Comparison of ENCODE assay signal across 10 cellular contexts in genomic region chr2:101473581-101473910, GRCh38. TPM values are rescaled to one million over a fixed set of nuclear protein-coding genes. Genes with fewer than 3 reads are reported as not detected.
DNase-seq lines count a peak whose midpoint lies in the region; ATAC-seq, FAIRE-seq and TF ChIP-seq lines count a peak whose summit lies in the region.
"Had no signal": no experiment of that assay in that cellular context is flagged by ENCODE, and none has a peak within 500 bp of the region (broad histone marks: within the 10 kb centered on the region; RNA-seq: fewer than 3 reads in every experiment).

No MANE protein-coding gene starts in this region.

- H3K4me2 ChIP-seq in endothelial cell of umbilical vein (ENCODE audit: insufficient read depth, low read length): peak overlapping the region; percentile 47

- peak overlapping the region; percentile 63 for H3K4me3 ChIP-seq in AG04449 (ENCODE audit: low read depth, low read length)
- peak overlapping the region; percentile 69 for H3K4me3 ChIP-seq in NB4 (ENCODE audit: low read depth, low read length)
- H3K4me3 ChIP-seq in endothelial cell of umbilical vein (replicated peaks in 1 of 3; ENCODE audit: insufficient read depth in 1 of 3, low read depth in 1 of 3, low read length in 3 of 3): peak overlapping the region in 2 of 3 experiments; percentile 9 to 12

- CTCF ChIA-PET in AG04449 (lab: Yijun Ruan, JAX) (interaction anchor here (0.6 to 2.4 kb wide), 2 partner anchors 51 to 55 kb away, joined by 4 to 5 read pairs; no protein-coding TSS in a partner anchor), endothelial cell of umbilical vein (lab: Charles Lee) (interaction anchor here (0.6 to 2.3 kb wide), 7 partner anchors 13 to 358 kb away, joined by 3 to 5 read pairs (median 4); no protein-coding TSS in a partner anchor)

- H3K4me1 Mint-ChIP-seq in natural killer cell treated with Interleukin-12 subunit alpha and Interleukin-12 subunit beta and Interleukin-15 and Interleukin-18, amount 100 ng/mL, for 72 hours (ENCODE audit: low read depth in 2 of 2): peaks cover 22 to 23% of the 10 kb centered on the region in 2 donors

- H3K4me1 ChIP-seq in endothelial cell of umbilical vein (ENCODE audit: control insufficient read depth, extremely low read depth, insufficient read depth, low read length): peaks cover 5% of the 10 kb centered on the region

- POLR2A ChIA-PET in AG04449 (lab: Yijun Ruan, JAX): interaction anchor here (0.6 to 1.0 kb wide), 2 partner anchors 8 to 44 kb away, joined by 3 read pairs; no protein-coding TSS in a partner anchor
- POLR2A ChIA-PET in endothelial cell of umbilical vein (lab: Charles Lee): interaction anchor here (1.0 kb wide), 1 partner anchor 9 kb away, joined by 3 read pairs; no protein-coding TSS in a partner anchor

- H3K79me2 ChIP-seq in endothelial cell of umbilical vein (ENCODE audit: control insufficient read depth, insufficient read depth, low read length): no peaks in the 10 kb centered on the region

- H3K27me3 Mint-ChIP-seq in natural killer cell treated with Interleukin-12 subunit alpha and Interleukin-12 subunit beta and Interleukin-15 and Interleukin-18, amount 100 ng/mL, for 72 hours: peaks cover 10% of the 10 kb centered on the region in 2 donors

- no peak for FAIRE-seq in endothelial cell of umbilical vein (lab: Jason Lieb, UNC)
- FAIRE-seq: TTC549 had no signal

- DNase-seq in AG04449 (ENCODE audit: low read depth, low spot score): no peak
- no peak for DNase-seq in NB4 (ENCODE audit: low read depth)
- peak; percentile 53 for DNase-seq in endothelial cell of umbilical vein (ENCODE audit: low read depth, low spot score)
- no peak for DNase-seq in natural killer cell treated with Interleukin-12 subunit alpha and Interleukin-12 subunit beta and Interleukin-15 and Interleukin-18, amount 100 ng/mL, for 72 hours (ENCODE audit: low spot score)
- DNase-seq in RPMI8226: no peak
- DNase-seq in NCI-H1105 treated with DMSO at 0.1 percent for 48 hours (lab: John Stamatoyannopoulos, UW): no peak

- dilution Hi-C loops in endothelial cell of umbilical vein (cut with MboI; ENCODE audit: extremely low pct_ligation_motif_present, low sequenced_read_pairs): no loop called here

- H3K36me3 ChIP-seq in endothelial cell of umbilical vein (ENCODE audit: control insufficient read depth in 2 of 2, extremely low read depth in 1 of 2, insufficient read depth in 2 of 2, low read length in 2 of 2): no peaks in the 10 kb centered on the region

- peak overlapping the region; percentile 36 for H3K27ac ChIP-seq in endothelial cell of umbilical vein (ENCODE audit: insufficient read depth, low read depth, low read length)

- H3K9me1 ChIP-seq in endothelial cell of umbilical vein (replicated peaks; ENCODE audit: control insufficient read depth, extremely low read depth, insufficient read depth, low read length): no peaks in the 10 kb centered on the region

- TSS peak; percentile 40 for BruUV-seq in endothelial cell of umbilical vein (replicated peaks; lab: Mats Ljungman, UMichigan)

- peak overlapping the region; percentile 84 for H2AFZ ChIP-seq in endothelial cell of umbilical vein (ENCODE audit: low read depth, low read length)

- no peaks in the 10 kb centered on the region for H4K20me1 ChIP-seq in endothelial cell of umbilical vein (replicated peaks; ENCODE audit: control insufficient read depth, extremely low read depth, insufficient read depth, low read length)

- no peaks in the 10 kb centered on the region for H3K9me3 Mint-ChIP-seq in natural killer cell treated with Interleukin-12 subunit alpha and Interleukin-12 subunit beta and Interleukin-15 and Interleukin-18, amount 100 ng/mL, for 72 hours

- H3K27ac Mint-ChIP-seq in natural killer cell treated with Interleukin-12 subunit alpha and Interleukin-12 subunit beta and Interleukin-15 and Interleukin-18, amount 100 ng/mL, for 72 hours: peak overlapping the region in 1 of 2 donors; percentile 28

- no peak for TF ChIP-seq POLR2A in NB4 (IDR thresholded peaks at IDR 0.05; ENCODE audit: extremely low read depth, insufficient read length)
- no peak for TF ChIP-seq POLR2A in endothelial cell of umbilical vein (IDR thresholded peaks at IDR 0.05; ENCODE audit: low read depth, low read length)

- no peaks in the 10 kb centered on the region for H3K27me3 ChIP-seq in endothelial cell of umbilical vein (ENCODE audit: control insufficient read depth in 2 of 2, insufficient read depth in 2 of 2, low read length in 2 of 2)

- ATAC-seq in natural killer cell treated with Interleukin-12 subunit alpha and Interleukin-12 subunit beta and Interleukin-15 and Interleukin-18, amount 100 ng/mL, for 72 hours: no peak
- ATAC-seq in HG03108 (IDR thresholded peaks at IDR 0.05; ENCODE audit: unreplicated experiment) (no peak), HG03520 (IDR thresholded peaks at IDR 0.05; ENCODE audit: unreplicated experiment) (no peak)

- intact Hi-C loops in endothelial cell of umbilical vein (cut with micrococcal nuclease): no loop called here

- H3K36me3 Mint-ChIP-seq in natural killer cell treated with Interleukin-12 subunit alpha and Interleukin-12 subunit beta and Interleukin-15 and Interleukin-18, amount 100 ng/mL, for 72 hours: no peaks in the 10 kb centered on the region

- H3K9me3 ChIP-seq in endothelial cell of umbilical vein (replicated peaks; ENCODE audit: control insufficient read depth, insufficient read depth, low read length): no peaks in the 10 kb centered on the region

- no peak for TF ChIP-seq CTCF in AG04449 (IDR thresholded peaks at IDR 0.05; ENCODE audit: insufficient read depth, low read length, missing control alignments)
- TF ChIP-seq CTCF in NB4 (IDR thresholded peaks at IDR 0.05; ENCODE audit: low read depth, low read length): no peak
- no peak for TF ChIP-seq CTCF in endothelial cell of umbilical vein (IDR thresholded peaks at IDR 0.05; ENCODE audit: extremely low read depth in 1 of 2, insufficient read depth in 1 of 2, low read depth in 1 of 2, low read length in 2 of 2)

- H3K9ac ChIP-seq in endothelial cell of umbilical vein (replicated peaks; ENCODE audit: extremely low read depth, insufficient read depth, low read length): peak overlapping the region; percentile 54

- H3K4me3 Mint-ChIP-seq in natural killer cell treated with Interleukin-12 subunit alpha and Interleukin-12 subunit beta and Interleukin-15 and Interleukin-18, amount 100 ng/mL, for 72 hours: peak overlapping the region; percentile 78

TF ChIP-seq in endothelial cell of umbilical vein, 7 proteins besides CTCF, POLR2A, EP300 and RAD21:
- TF ChIP-seq MAX (IDR thresholded peaks at IDR 0.05; ENCODE audit: insufficient read depth, insufficient read length) (no peak), FOS (IDR thresholded peaks at IDR 0.05; ENCODE audit: borderline replicate concordance, insufficient read depth, low read length) (no peak), EZH2 (IDR thresholded peaks at IDR 0.05; ENCODE audit: borderline replicate concordance, low read depth, low read length, severe bottlenecking) (no peak), MYC (IDR thresholded peaks at IDR 0.05; ENCODE audit: low read depth, low read length) (no peak), JUN (IDR thresholded peaks at IDR 0.05; ENCODE audit: borderline replicate concordance, insufficient read depth, insufficient read length, low read depth) (no peak)

RNA-seq across cellular contexts. Expression of gene RFX8, which starts 1.4 kb away (rescaled TPM):
- 0.46 and 1.00 TPM in 2 replicates for total RNA-seq in endothelial cell of umbilical vein
- 0.16 and 0.21 TPM in 2 replicates for polyA plus RNA-seq in endothelial cell of umbilical vein
- polyA plus RNA-seq in endothelial cell of umbilical vein (2011; cell fraction: cytosol; rRNA removed): 0.05 TPM in 1 of 2 replicates, not detected in the other
- polyA plus RNA-seq in endothelial cell of umbilical vein (2011; cell fraction: nucleus; rRNA removed): 0.88 and 1.2 TPM in 2 replicates
- polyA plus RNA-seq in endothelial cell of umbilical vein (2012): 0.09 TPM in 1 of 2 replicates, not detected in the other
- 0.32 TPM in 1 of 2 replicates, not detected in the other for polyA minus RNA-seq in endothelial cell of umbilical vein
- not detected for polyA minus RNA-seq in endothelial cell of umbilical vein (2011; cell fraction: cytosol; rRNA and poly(A)+ RNA removed)
- 0.29 TPM in 1 of 2 replicates, not detected in the other for polyA minus RNA-seq in endothelial cell of umbilical vein (2011; cell fraction: nucleus; rRNA and poly(A)+ RNA removed)
- total RNA-seq in natural killer cell treated with Interleukin-12 subunit alpha and Interleukin-12 subunit beta and Interleukin-15 and Interleukin-18, amount 100 ng/mL, for 72 hours: 1 to 10 TPM; 2.1 to 2.2 TPM
- total RNA-seq: renal cortical epithelial cell had no signal

Comparison
In these comparisons a context has a peak if more than half of its experiments do, and no peak if none do; other contexts are left out.
1. H3K4me3 ChIP-seq: peak in every context shown above with its lines; median percentile 69 in NB4; 63 in AG04449; 10 in endothelial cell of umbilical vein.